17 cellular contexts compared by ENCODE assay signal in genomic region chr10:98314577-98315284, GRCh38. TPM values are rescaled to one million over a fixed set of nuclear protein-coding genes. Genes with fewer than 3 reads are reported as not detected.
DNase-seq lines count a peak whose midpoint lies in the region; ATAC-seq and TF ChIP-seq lines count a peak whose summit lies in the region.
"Had no signal": no experiment of that assay in that cellular context is flagged by ENCODE, and none has a peak within 500 bp of the region (broad histone marks: within the 10 kb centered on the region; RNA-seq: fewer than 3 reads in every experiment).

No MANE protein-coding gene starts in this region.

- H2AK5ac ChIP-seq in neuronal stem cell (ENCODE audit: low read depth, low read length) = no peak overlapping the region

- H3K18ac ChIP-seq in neuronal stem cell (ENCODE audit: low read length) = no peak overlapping the region

- no peak overlapping the region for H3K14ac ChIP-seq in neuronal stem cell (ENCODE audit: low read length)

- H3K23ac ChIP-seq in neuronal stem cell (ENCODE audit: low read depth, low read length, poor library complexity) = no peak overlapping the region

- ATAC-seq in left cardiac atrium = peak; percentile 28 to 67
- no peak for ATAC-seq in Right ventricle myocardium inferior
- ATAC-seq in lung (ENCODE audit: insufficient read depth, low FRiP score) = peak; percentile 51
- no peak for ATAC-seq in GM19397 (IDR thresholded peaks at IDR 0.05; ENCODE audit: unreplicated experiment)
- ATAC-seq in HG03521 (IDR thresholded peaks at IDR 0.05; ENCODE audit: unreplicated experiment) = no peak
- ATAC-seq: A549, left colon had no signal

- no peak overlapping the region for H3K4me2 ChIP-seq in neuronal stem cell (ENCODE audit: insufficient read depth, low read length, poor library complexity, severe bottlenecking)
- H3K4me2 ChIP-seq: A549 had no signal

- H3K36me3 ChIP-seq in adipocyte (ENCODE audit: control insufficient read depth, insufficient read depth, low read length, severe bottlenecking) (no peaks in the 10 kb centered on the region), lung (ENCODE audit: control insufficient read depth in 2 of 2, insufficient read depth in 2 of 2, low read length in 2 of 2) (no peaks in the 10 kb centered on the region), neuronal stem cell (replicated peaks in 1 of 2; ENCODE audit: control insufficient read depth in 2 of 2, insufficient read depth in 2 of 2, low read length in 2 of 2) (no peaks in the 10 kb centered on the region)
- H3K36me3 ChIP-seq: brain microvascular endothelial cell, HAP-1, heart right ventricle had no signal

- intact Hi-C loops in left cardiac atrium (cut with DNase I) = loop anchor here in 1 of 2 donors (10.0 kb wide), 1 partner anchor 400 kb away; no protein-coding TSS in a partner anchor
- intact Hi-C loops in Right ventricle myocardium inferior (cut with DNase I) = no loop called here

- no peak overlapping the region for H2AFZ ChIP-seq in neuronal stem cell (ENCODE audit: low read length)

- no peak overlapping the region for H3K4ac ChIP-seq in neuronal stem cell (ENCODE audit: low read length)

- H4K91ac ChIP-seq in neuronal stem cell (ENCODE audit: low read depth, low read length, poor library complexity) = no peak overlapping the region

- no peak overlapping the region for H2BK5ac ChIP-seq in neuronal stem cell (ENCODE audit: low read length)

- H4K8ac ChIP-seq in neuronal stem cell (ENCODE audit: low read depth, low read length) = no peak overlapping the region

- H3K27ac ChIP-seq in lung (ENCODE audit: low read depth in 1 of 2, low read length in 1 of 2) (no peak overlapping the region), neuronal stem cell (replicated peaks; ENCODE audit: low read length) (no peak overlapping the region)
- H3K27ac ChIP-seq: A549, brain microvascular endothelial cell, heart right ventricle had no signal

- no peaks in the 10 kb centered on the region for H3K27me3 ChIP-seq in adipocyte (replicated peaks; ENCODE audit: control insufficient read depth, insufficient read depth, low read length)
- H3K27me3 ChIP-seq in lung (ENCODE audit: control insufficient read depth, insufficient read depth) = no peaks in the 10 kb centered on the region
- peaks cover 0 to 18% (median 0%) of the 10 kb centered on the region in 3 experiments for H3K27me3 ChIP-seq in neuronal stem cell (ENCODE audit: control insufficient read depth in 3 of 3, insufficient read depth in 3 of 3, low read depth in 1 of 3, low read length in 3 of 3)
- H3K27me3 ChIP-seq: brain microvascular endothelial cell had no signal

- no peak overlapping the region for H2BK15ac ChIP-seq in neuronal stem cell (ENCODE audit: low read length)

- TF ChIP-seq CTCF in lung (IDR thresholded peaks at IDR 0.05; ENCODE audit: control extremely low read depth, extremely low read depth) = no peak

- H3K4me3 ChIP-seq in adipocyte (ENCODE audit: low read length) (no peak overlapping the region), lung (no peak overlapping the region), neuronal stem cell (ENCODE audit: low read length in 2 of 2) (no peak overlapping the region)
- H3K4me3 ChIP-seq: A549, HAP-1, heart right ventricle had no signal

- no peak overlapping the region for H2BK12ac ChIP-seq in neuronal stem cell (ENCODE audit: low read length)

- no peak overlapping the region for H2BK120ac ChIP-seq in neuronal stem cell (ENCODE audit: low read depth, low read length)

- H3K9ac ChIP-seq in adipocyte (ENCODE audit: low read length) (no peak overlapping the region), neuronal stem cell (ENCODE audit: low read depth, low read length, poor library complexity) (no peak overlapping the region)

- H3K79me1 ChIP-seq in neuronal stem cell (ENCODE audit: low read depth, low read length) = no peaks in the 10 kb centered on the region

- DNase-seq in left cardiac atrium (no peak), Right ventricle myocardium inferior (ENCODE audit: missing footprints) (no peak), adipocyte (ENCODE audit: low read depth) (peak; percentile 84), lung (ENCODE audit: low spot score) (peak; percentile 57), neuronal stem cell (ENCODE audit: low spot score) (no peak), NCI-H1105 treated with DMSO at 0.1 percent for 48 hours (lab: John Stamatoyannopoulos, UW) (no peak)
- DNase-seq: activated gamma-delta T cell treated with Interleukin-2 at 50 U/mL for 16 hours, brain microvascular endothelial cell, heart right ventricle, left colon, NCI-H1417 treated with DMSO at 0.1 percent for 48 hours, NCI-H526 treated with DMSO at 0.1 percent for 48 hours had no signal

- H3K9me3 ChIP-seq in adipocyte (ENCODE audit: control insufficient read depth, low read length) (no peaks in the 10 kb centered on the region), lung (ENCODE audit: control insufficient read depth in 2 of 2, insufficient read depth in 1 of 2, low read length in 1 of 2) (no peaks in the 10 kb centered on the region), neuronal stem cell (replicated peaks in 1 of 2; ENCODE audit: control insufficient read depth in 2 of 2, insufficient read depth in 1 of 2, low read depth in 1 of 2, low read length in 2 of 2) (no peaks in the 10 kb centered on the region)
- H3K9me3 ChIP-seq: A549, HAP-1, heart right ventricle had no signal

- 71% methylated on average over 8 of the region's 8 CpGs for WGBS in lung, 2 donors
- WGBS in neuronal stem cell (ENCODE audit: extremely low coverage in 2 of 2, insufficient read length in 2 of 2, insufficient replicate concordance in 1 of 2), 2 donors = no CpG with 5 or more reads among the region's 8 CpGs

- peaks cover 32% of the 10 kb centered on the region for H3K4me1 ChIP-seq in adipocyte (ENCODE audit: control insufficient read depth, insufficient read depth, low read length)
- H3K4me1 ChIP-seq in lung (ENCODE audit: control insufficient read depth in 2 of 2, insufficient read depth in 2 of 2, low read length in 2 of 2) = peaks cover 8 to 9% of the 10 kb centered on the region in 2 donors
- no peaks in the 10 kb centered on the region for H3K4me1 ChIP-seq in neuronal stem cell (ENCODE audit: control insufficient read depth in 2 of 2, insufficient read depth in 1 of 2, low read depth in 1 of 2, low read length in 2 of 2)
- H3K4me1 ChIP-seq: A549, HAP-1 had no signal

RNA-seq across cellular contexts. Expression of gene LOXL4, which starts 46.7 kb away (rescaled TPM):
- total RNA-seq in left cardiac atrium (under 1 TPM; 0.77 to 0.94 TPM), Right ventricle myocardium inferior (0.54 TPM), lung (1 to 10 TPM; 3.2 to 3.3 TPM)
- 1 to 10 TPM; 1.6 to 2.0 TPM for polyA plus RNA-seq in lung
- 1.9 TPM for polyA plus RNA-seq in neuronal stem cell (2013, experiment 1 of 2)
- polyA plus RNA-seq in neuronal stem cell (2013, experiment 2 of 2) = 1.9 TPM
- polyA plus RNA-seq: neural cell had no signal

Comparison
In these comparisons a context has a peak if more than half of its experiments do, and no peak if none do; other contexts are left out.
1. ATAC-seq: peak in left cardiac atrium (2 of 2) and lung (single experiment); none in Right ventricle myocardium inferior (single experiment), GM19397 (single experiment) and HG03521 (single experiment).
2. DNase-seq: peak in adipocyte (single experiment) and lung (single experiment); none in left cardiac atrium (single experiment), Right ventricle myocardium inferior (single experiment), neuronal stem cell (single experiment) and NCI-H1105 treated with DMSO at 0.1 percent for 48 hours (single experiment).